Comparison of ENCODE assay signal across 3 cellular contexts in the genomic region with DNA sequence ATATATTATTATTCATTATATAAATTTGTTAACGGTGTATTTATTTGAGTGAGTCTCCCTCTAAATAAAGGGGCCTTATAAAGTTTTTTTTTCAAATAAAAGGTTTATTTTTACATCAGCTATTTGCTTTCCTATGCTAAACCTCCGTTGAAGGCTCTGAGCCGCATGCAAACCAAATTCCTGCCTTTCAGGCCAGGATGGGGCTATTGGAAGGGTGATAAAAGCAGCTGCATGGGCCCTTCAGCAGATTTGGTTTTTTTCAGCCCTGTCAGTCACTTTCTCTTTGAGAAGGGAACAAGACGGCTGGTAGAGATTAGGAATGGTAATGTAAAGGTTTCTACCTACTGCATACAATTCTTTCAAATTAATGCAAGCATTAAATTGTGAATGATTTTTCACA.
TF ChIP-seq lines count a peak whose summit lies in the region.

No MANE protein-coding gene starts in this region.

TF ChIP-seq in GM23338, 12 proteins besides CTCF, POLR2A, EP300 and RAD21 (continued from another document and continues in another):
- TF ChIP-seq, protein P1, sequence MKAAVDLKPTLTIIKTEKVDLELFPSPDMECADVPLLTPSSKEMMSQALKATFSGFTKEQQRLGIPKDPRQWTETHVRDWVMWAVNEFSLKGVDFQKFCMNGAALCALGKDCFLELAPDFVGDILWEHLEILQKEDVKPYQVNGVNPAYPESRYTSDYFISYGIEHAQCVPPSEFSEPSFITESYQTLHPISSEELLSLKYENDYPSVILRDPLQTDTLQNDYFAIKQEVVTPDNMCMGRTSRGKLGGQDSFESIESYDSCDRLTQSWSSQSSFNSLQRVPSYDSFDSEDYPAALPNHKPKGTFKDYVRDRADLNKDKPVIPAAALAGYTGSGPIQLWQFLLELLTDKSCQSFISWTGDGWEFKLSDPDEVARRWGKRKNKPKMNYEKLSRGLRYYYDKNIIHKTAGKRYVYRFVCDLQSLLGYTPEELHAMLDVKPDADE (IDR thresholded peaks at IDR 0.05), result no peak
- no peak for TF ChIP-seq CREB1 (CRISPR knock-in tag; IDR thresholded peaks at IDR 0.05; ENCODE audit: low read depth)
- no peak for TF ChIP-seq NANOG (IDR thresholded peaks at IDR 0.05; ENCODE audit: borderline replicate concordance)
- TF ChIP-seq ZNF114 (CRISPR knock-in tag; IDR thresholded peaks at IDR 0.05), result no peak
- TF ChIP-seq POLR2AphosphoS5 (IDR thresholded peaks at IDR 0.05; ENCODE audit: low read depth), result no peak
- TF ChIP-seq STAT1 (IDR thresholded peaks at IDR 0.05; ENCODE audit: unreplicated experiment), result no peak

TF ChIP-seq in WTC11, 78 proteins besides CTCF, POLR2A, EP300 and RAD21 (continues in another document):
- TF ChIP-seq, protein P2, sequence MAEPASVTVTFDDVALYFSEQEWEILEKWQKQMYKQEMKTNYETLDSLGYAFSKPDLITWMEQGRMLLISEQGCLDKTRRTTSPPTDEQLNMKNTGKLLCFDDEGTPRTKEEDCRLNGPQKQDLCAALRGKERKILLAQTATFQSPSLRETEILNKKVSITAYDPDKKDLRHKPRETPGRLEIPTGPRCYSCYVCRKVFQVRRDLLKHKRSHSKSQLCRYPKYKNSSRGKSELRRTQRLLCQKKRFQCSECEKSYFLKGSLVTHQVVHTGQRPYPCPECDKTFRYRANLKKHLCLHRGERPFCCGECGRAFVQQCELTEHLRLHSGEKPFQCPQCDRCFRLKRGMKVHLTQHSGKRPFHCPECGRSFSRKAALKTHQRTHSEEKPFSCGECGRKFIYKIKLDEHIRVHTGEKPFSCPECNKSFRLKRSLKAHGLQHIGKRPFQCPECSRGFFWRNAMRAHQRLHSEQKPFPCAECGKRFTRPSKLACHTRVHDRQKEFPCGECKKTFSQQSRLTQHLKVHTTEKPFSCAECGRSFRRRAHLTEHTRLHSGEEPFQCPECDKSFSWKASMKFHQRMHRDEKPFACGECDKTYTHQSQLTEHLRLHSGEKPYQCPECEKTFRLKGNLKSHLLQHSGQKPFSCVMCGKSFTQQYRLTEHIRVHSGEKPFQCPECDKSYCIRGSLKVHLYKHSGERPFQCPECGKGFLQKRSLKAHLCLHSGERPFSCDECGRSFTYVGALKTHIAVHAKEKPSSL (CRISPR knock-in tag; conservative IDR thresholded peaks at IDR 0.05), result no peak
- TF ChIP-seq TCF7 (CRISPR knock-in tag; IDR thresholded peaks at IDR 0.05; ENCODE audit: low read depth), result no peak
- TF ChIP-seq ETV6 (CRISPR knock-in tag; IDR thresholded peaks at IDR 0.05), result no peak
- TF ChIP-seq, protein P3, sequence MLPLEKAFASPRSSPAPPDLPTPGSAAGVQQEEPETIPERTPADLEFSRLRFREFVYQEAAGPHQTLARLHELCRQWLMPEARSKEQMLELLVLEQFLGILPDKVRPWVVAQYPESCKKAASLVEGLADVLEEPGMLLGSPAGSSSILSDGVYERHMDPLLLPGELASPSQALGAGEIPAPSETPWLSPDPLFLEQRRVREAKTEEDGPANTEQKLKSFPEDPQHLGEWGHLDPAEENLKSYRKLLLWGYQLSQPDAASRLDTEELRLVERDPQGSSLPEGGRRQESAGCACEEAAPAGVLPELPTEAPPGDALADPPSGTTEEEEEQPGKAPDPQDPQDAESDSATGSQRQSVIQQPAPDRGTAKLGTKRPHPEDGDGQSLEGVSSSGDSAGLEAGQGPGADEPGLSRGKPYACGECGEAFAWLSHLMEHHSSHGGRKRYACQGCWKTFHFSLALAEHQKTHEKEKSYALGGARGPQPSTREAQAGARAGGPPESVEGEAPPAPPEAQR (CRISPR knock-in tag; IDR thresholded peaks at IDR 0.05), result no peak
- TF ChIP-seq ZNF232 (CRISPR knock-in tag; IDR thresholded peaks at IDR 0.05), result no peak
- TF ChIP-seq, protein P4, sequence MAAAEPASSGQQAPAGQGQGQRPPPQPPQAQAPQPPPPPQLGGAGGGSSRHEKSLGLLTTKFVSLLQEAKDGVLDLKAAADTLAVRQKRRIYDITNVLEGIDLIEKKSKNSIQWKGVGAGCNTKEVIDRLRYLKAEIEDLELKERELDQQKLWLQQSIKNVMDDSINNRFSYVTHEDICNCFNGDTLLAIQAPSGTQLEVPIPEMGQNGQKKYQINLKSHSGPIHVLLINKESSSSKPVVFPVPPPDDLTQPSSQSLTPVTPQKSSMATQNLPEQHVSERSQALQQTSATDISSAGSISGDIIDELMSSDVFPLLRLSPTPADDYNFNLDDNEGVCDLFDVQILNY (CRISPR knock-in tag; IDR thresholded peaks at IDR 0.05), result no peak
- TF ChIP-seq SMAD3 (CRISPR knock-in tag; IDR thresholded peaks at IDR 0.05; ENCODE audit: borderline replicate concordance), result no peak
- TF ChIP-seq, protein P5, sequence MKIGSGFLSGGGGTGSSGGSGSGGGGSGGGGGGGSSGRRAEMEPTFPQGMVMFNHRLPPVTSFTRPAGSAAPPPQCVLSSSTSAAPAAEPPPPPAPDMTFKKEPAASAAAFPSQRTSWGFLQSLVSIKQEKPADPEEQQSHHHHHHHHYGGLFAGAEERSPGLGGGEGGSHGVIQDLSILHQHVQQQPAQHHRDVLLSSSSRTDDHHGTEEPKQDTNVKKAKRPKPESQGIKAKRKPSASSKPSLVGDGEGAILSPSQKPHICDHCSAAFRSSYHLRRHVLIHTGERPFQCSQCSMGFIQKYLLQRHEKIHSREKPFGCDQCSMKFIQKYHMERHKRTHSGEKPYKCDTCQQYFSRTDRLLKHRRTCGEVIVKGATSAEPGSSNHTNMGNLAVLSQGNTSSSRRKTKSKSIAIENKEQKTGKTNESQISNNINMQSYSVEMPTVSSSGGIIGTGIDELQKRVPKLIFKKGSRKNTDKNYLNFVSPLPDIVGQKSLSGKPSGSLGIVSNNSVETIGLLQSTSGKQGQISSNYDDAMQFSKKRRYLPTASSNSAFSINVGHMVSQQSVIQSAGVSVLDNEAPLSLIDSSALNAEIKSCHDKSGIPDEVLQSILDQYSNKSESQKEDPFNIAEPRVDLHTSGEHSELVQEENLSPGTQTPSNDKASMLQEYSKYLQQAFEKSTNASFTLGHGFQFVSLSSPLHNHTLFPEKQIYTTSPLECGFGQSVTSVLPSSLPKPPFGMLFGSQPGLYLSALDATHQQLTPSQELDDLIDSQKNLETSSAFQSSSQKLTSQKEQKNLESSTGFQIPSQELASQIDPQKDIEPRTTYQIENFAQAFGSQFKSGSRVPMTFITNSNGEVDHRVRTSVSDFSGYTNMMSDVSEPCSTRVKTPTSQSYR (CRISPR knock-in tag; IDR thresholded peaks at IDR 0.05), result no peak
- TF ChIP-seq, protein P6, sequence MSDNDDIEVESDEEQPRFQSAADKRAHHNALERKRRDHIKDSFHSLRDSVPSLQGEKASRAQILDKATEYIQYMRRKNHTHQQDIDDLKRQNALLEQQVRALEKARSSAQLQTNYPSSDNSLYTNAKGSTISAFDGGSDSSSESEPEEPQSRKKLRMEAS (CRISPR knock-in tag; IDR thresholded peaks at IDR 0.05), result no peak
- no peak for TF ChIP-seq ZNF121 (CRISPR knock-in tag; IDR thresholded peaks at IDR 0.05)
- TF ChIP-seq, protein P7, sequence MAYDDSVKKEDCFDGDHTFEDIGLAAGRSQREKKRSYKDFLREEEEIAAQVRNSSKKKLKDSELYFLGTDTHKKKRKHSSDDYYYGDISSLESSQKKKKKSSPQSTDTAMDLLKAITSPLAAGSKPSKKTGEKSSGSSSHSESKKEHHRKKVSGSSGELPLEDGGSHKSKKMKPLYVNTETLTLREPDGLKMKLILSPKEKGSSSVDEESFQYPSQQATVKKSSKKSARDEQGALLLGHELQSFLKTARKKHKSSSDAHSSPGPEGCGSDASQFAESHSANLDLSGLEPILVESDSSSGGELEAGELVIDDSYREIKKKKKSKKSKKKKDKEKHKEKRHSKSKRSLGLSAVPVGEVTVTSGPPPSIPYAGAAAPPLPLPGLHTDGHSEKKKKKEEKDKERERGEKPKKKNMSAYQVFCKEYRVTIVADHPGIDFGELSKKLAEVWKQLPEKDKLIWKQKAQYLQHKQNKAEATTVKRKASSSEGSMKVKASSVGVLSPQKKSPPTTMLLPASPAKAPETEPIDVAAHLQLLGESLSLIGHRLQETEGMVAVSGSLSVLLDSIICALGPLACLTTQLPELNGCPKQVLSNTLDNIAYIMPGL (CRISPR knock-in tag; IDR thresholded peaks at IDR 0.05), result no peak
- no peak for TF ChIP-seq GABPB1 (CRISPR knock-in tag; IDR thresholded peaks at IDR 0.05)

TF ChIP-seq in SK-N-SH treated with all-trans-retinoic acid at 6 μM for 48 hours, 23 proteins besides CTCF, POLR2A, EP300 and RAD21 (continued from another document):
- TF ChIP-seq, protein P8, sequence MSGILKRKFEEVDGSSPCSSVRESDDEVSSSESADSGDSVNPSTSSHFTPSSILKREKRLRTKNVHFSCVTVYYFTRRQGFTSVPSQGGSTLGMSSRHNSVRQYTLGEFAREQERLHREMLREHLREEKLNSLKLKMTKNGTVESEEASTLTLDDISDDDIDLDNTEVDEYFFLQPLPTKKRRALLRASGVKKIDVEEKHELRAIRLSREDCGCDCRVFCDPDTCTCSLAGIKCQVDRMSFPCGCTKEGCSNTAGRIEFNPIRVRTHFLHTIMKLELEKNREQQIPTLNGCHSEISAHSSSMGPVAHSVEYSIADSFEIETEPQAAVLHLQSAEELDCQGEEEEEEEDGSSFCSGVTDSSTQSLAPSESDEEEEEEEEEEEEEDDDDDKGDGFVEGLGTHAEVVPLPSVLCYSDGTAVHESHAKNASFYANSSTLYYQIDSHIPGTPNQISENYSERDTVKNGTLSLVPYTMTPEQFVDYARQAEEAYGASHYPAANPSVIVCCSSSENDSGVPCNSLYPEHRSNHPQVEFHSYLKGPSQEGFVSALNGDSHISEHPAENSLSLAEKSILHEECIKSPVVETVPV (CRISPR knock-in tag; IDR thresholded peaks at IDR 0.05), result no peak
- TF ChIP-seq ESRRG (CRISPR knock-in tag; IDR thresholded peaks at IDR 0.05), result no peak
- TF ChIP-seq, protein P9, sequence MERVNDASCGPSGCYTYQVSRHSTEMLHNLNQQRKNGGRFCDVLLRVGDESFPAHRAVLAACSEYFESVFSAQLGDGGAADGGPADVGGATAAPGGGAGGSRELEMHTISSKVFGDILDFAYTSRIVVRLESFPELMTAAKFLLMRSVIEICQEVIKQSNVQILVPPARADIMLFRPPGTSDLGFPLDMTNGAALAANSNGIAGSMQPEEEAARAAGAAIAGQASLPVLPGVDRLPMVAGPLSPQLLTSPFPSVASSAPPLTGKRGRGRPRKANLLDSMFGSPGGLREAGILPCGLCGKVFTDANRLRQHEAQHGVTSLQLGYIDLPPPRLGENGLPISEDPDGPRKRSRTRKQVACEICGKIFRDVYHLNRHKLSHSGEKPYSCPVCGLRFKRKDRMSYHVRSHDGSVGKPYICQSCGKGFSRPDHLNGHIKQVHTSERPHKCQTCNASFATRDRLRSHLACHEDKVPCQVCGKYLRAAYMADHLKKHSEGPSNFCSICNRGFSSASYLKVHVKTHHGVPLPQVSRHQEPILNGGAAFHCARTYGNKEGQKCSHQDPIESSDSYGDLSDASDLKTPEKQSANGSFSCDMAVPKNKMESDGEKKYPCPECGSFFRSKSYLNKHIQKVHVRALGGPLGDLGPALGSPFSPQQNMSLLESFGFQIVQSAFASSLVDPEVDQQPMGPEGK (CRISPR knock-in tag; IDR thresholded peaks at IDR 0.05; ENCODE audit: borderline replicate concordance), result no peak
- TF ChIP-seq ARNTL (CRISPR knock-in tag; IDR thresholded peaks at IDR 0.05; ENCODE audit: borderline replicate concordance, low read depth), result no peak
- TF ChIP-seq ISL1 (CRISPR knock-in tag; IDR thresholded peaks at IDR 0.05), result no peak
- no peak for TF ChIP-seq SNAI2 (CRISPR knock-in tag; IDR thresholded peaks at IDR 0.05)
- TF ChIP-seq, protein P10, sequence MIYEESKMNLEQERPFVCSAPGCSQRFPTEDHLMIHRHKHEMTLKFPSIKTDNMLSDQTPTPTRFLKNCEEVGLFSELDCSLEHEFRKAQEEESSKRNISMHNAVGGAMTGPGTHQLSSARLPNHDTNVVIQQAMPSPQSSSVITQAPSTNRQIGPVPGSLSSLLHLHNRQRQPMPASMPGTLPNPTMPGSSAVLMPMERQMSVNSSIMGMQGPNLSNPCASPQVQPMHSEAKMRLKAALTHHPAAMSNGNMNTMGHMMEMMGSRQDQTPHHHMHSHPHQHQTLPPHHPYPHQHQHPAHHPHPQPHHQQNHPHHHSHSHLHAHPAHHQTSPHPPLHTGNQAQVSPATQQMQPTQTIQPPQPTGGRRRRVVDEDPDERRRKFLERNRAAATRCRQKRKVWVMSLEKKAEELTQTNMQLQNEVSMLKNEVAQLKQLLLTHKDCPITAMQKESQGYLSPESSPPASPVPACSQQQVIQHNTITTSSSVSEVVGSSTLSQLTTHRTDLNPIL (CRISPR knock-in tag; IDR thresholded peaks at IDR 0.05; ENCODE audit: low read depth), result no peak
- TF ChIP-seq ZFP30 (CRISPR knock-in tag; IDR thresholded peaks at IDR 0.05), result no peak
- TF ChIP-seq RARB (CRISPR knock-in tag; IDR thresholded peaks at IDR 0.05), result no peak
- TF ChIP-seq ZC3H10 (CRISPR knock-in tag; IDR thresholded peaks at IDR 0.05), result no peak
- TF ChIP-seq, protein P11, sequence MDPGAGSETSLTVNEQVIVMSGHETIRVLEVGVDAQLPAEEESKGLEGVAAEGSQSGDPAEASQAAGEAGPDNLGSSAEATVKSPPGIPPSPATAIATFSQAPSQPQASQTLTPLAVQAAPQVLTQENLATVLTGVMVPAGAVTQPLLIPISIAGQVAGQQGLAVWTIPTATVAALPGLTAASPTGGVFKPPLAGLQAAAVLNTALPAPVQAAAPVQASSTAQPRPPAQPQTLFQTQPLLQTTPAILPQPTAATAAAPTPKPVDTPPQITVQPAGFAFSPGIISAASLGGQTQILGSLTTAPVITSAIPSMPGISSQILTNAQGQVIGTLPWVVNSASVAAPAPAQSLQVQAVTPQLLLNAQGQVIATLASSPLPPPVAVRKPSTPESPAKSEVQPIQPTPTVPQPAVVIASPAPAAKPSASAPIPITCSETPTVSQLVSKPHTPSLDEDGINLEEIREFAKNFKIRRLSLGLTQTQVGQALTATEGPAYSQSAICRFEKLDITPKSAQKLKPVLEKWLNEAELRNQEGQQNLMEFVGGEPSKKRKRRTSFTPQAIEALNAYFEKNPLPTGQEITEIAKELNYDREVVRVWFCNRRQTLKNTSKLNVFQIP (CRISPR knock-in tag; IDR thresholded peaks at IDR 0.05; ENCODE audit: borderline replicate concordance, low read depth), result no peak
- no peak for TF ChIP-seq ZFP3 (CRISPR knock-in tag; IDR thresholded peaks at IDR 0.05)
- no peak for TF ChIP-seq CSDC2 (CRISPR knock-in tag; IDR thresholded peaks at IDR 0.05)
